Comparison of ENCODE assay signal across 7 cellular contexts in genomic region chr1:186183219-186183618, GRCh38.
DNase-seq lines count a peak whose midpoint lies in the region; ATAC-seq and TF ChIP-seq lines count a peak whose summit lies in the region.

No MANE protein-coding gene starts in this region.

- CTCF ChIA-PET in OCI-LY7 (lab: Charles Lee; ENCODE audit: unreplicated experiment): no interaction called here

- no peak overlapping the region for H2AFZ ChIP-seq in OCI-LY7 (ENCODE audit: low read length)

- H3K36me3 ChIP-seq in OCI-LY7 (ENCODE audit: insufficient read depth, low read length) (no peaks in the 10 kb centered on the region), lung (ENCODE audit: control insufficient read depth in 2 of 2, insufficient read depth in 2 of 2, low read length in 2 of 2) (peaks cover 0 to 1% of the 10 kb centered on the region in 2 donors)

- no TSS peak for BruUV-seq in OCI-LY7 (replicated peaks; lab: Mats Ljungman, UMichigan)

- H3K4me1 ChIP-seq in OCI-LY7 (ENCODE audit: insufficient read depth, low read length, poor library complexity, severe bottlenecking): peaks cover 9% of the 10 kb centered on the region
- peaks cover 0 to 3% of the 10 kb centered on the region in 2 donors for H3K4me1 ChIP-seq in lung (ENCODE audit: control insufficient read depth in 2 of 2, insufficient read depth in 2 of 2, low read length in 2 of 2)

- H3K27ac ChIP-seq in OCI-LY7 (ENCODE audit: low read depth, low read length, poor library complexity, severe bottlenecking) (no peak overlapping the region), lung (ENCODE audit: low read depth in 1 of 2, low read length in 1 of 2) (no peak overlapping the region), dorsolateral prefrontal cortex (no peak overlapping the region)

- H3K79me2 ChIP-seq in OCI-LY7 (ENCODE audit: insufficient read depth, low read depth, low read length): no peaks in the 10 kb centered on the region

- WGBS in lung, 2 donors: 58 to 61% methylated on average over 1 of the region's 1 CpG

- ATAC-seq in GM18873 (IDR thresholded peaks at IDR 0.05; ENCODE audit: low FRiP score, unreplicated experiment) (peak; percentile 46), HG02642 (IDR thresholded peaks at IDR 0.05; ENCODE audit: poor library complexity, unreplicated experiment) (peak; percentile 74), lung (ENCODE audit: insufficient read depth, low FRiP score) (peak; percentile 41)

- no peaks in the 10 kb centered on the region for H3K27me3 ChIP-seq in lung (ENCODE audit: control insufficient read depth, insufficient read depth)
- H3K27me3 ChIP-seq in dorsolateral prefrontal cortex: peaks cover 0 to 5% (median 0%) of the 10 kb centered on the region in 45 donors

- POLR2A ChIA-PET in OCI-LY7 (lab: Charles Lee): interaction anchor here (0.6 to 1.9 kb wide), 3 partner anchors 7 to 73 kb away, joined by 3 to 5 read pairs (median 3); no protein-coding TSS in a partner anchor

- H3K9me3 ChIP-seq in OCI-LY7 (ENCODE audit: low read length): no peaks in the 10 kb centered on the region
- no peaks in the 10 kb centered on the region for H3K9me3 ChIP-seq in lung (ENCODE audit: control insufficient read depth in 2 of 2, insufficient read depth in 1 of 2, low read length in 1 of 2)

- DNase-seq in OCI-LY7 (ENCODE audit: low spot score) (no peak), lung (ENCODE audit: low spot score) (no peak), occipital lobe (lab: John Stamatoyannopoulos, UW) (no peak), dorsolateral prefrontal cortex (no peak), DMS79 treated with DMSO at 0.1 percent for 48 hours (lab: John Stamatoyannopoulos, UW) (no peak)

- H3K4me3 ChIP-seq in OCI-LY7 (ENCODE audit: low read depth, low read length, poor library complexity, severe bottlenecking): no peak overlapping the region
- no peak overlapping the region for H3K4me3 ChIP-seq in lung
- no peak overlapping the region for H3K4me3 ChIP-seq in dorsolateral prefrontal cortex

- H3K4me2 ChIP-seq in OCI-LY7 (ENCODE audit: low read length): 0 out of 2 replicates have a peak overlapping the region, but pooled peaks have one; percentile 64

- intact Hi-C loops in OCI-LY7 (cut with micrococcal nuclease; ENCODE audit: unreplicated experiment) (no loop called here), dorsolateral prefrontal cortex (cut with DNase I) (no loop called here)

- H4K20me1 ChIP-seq in OCI-LY7 (ENCODE audit: insufficient read depth, low read length): no peaks in the 10 kb centered on the region

- TF ChIP-seq CTCF in OCI-LY7 (conservative IDR thresholded peaks at IDR 0.05; ENCODE audit: low read length) (no peak), lung (IDR thresholded peaks at IDR 0.05; ENCODE audit: control extremely low read depth, extremely low read depth) (no peak), dorsolateral prefrontal cortex (IDR thresholded peaks at IDR 0.05 in 54 of 56, conservative IDR thresholded peaks at IDR 0.05 in 2 of 56; ENCODE audit: low read depth in 1 of 56, partially characterized antibody in 56 of 56) (no peak)

- H3K9me2 ChIP-seq in OCI-LY7 (ENCODE audit: insufficient read depth, low read length): no peaks in the 10 kb centered on the region
